ENCODE assay signal across 20 cellular contexts in genomic region chr1:90550616-90551406, GRCh38.
DNase-seq lines count a peak whose midpoint lies in the region; ATAC-seq and TF ChIP-seq lines count a peak whose summit lies in the region.
"Had no signal": no experiment of that assay in that cellular context is flagged by ENCODE, and none has a peak within 500 bp of the region (broad histone marks: within the 10 kb centered on the region; RNA-seq: fewer than 3 reads in every experiment).

No MANE protein-coding gene starts in this region.

- no peaks in the 10 kb centered on the region for H4K20me1 ChIP-seq in OCI-LY7 (ENCODE audit: insufficient read depth, low read length)

- WGBS in gastroesophageal sphincter (ENCODE audit: low coverage in 1 of 2), 2 donors: 62 to 66% methylated on average over 10 to 11 of the region's 12 CpGs

- H3K27me3 ChIP-seq in H7 (ENCODE audit: control insufficient read depth, insufficient read depth, low read length) (no peaks in the 10 kb centered on the region), WERI-Rb-1 (ENCODE audit: insufficient read depth, low read depth, severe bottlenecking) (no peaks in the 10 kb centered on the region), gastroesophageal sphincter (peaks cover 12% of the 10 kb centered on the region)
- H3K27me3 ChIP-seq: brain microvascular endothelial cell, ovary had no signal

- no peaks in the 10 kb centered on the region for H3K79me2 ChIP-seq in OCI-LY7 (ENCODE audit: insufficient read depth, low read depth, low read length)

- no peak for TF ChIP-seq EP300 in gastroesophageal sphincter (IDR thresholded peaks at IDR 0.05)

- no peak overlapping the region for H3K27ac ChIP-seq in WERI-Rb-1
- H3K27ac ChIP-seq in OCI-LY7 (ENCODE audit: low read depth, low read length, poor library complexity, severe bottlenecking): no peak overlapping the region
- no peak overlapping the region for H3K27ac ChIP-seq in gastroesophageal sphincter
- H3K27ac ChIP-seq: brain microvascular endothelial cell, KMS-11, ovary, thoracic aorta had no signal

- BruUV-seq in OCI-LY7 (replicated peaks; lab: Mats Ljungman, UMichigan): no TSS peak

- H3K9me2 ChIP-seq in OCI-LY7 (ENCODE audit: insufficient read depth, low read length): no peaks in the 10 kb centered on the region

- H3K4me1 ChIP-seq in OCI-LY7 (ENCODE audit: insufficient read depth, low read length, poor library complexity, severe bottlenecking) (no peaks in the 10 kb centered on the region), gastroesophageal sphincter (no peaks in the 10 kb centered on the region)

- H3K4me3 ChIP-seq in H7 (ENCODE audit: insufficient read depth, low read depth, low read length): no peak overlapping the region
- no peak overlapping the region for H3K4me3 ChIP-seq in WERI-Rb-1 (ENCODE audit: low read depth, low read length)
- H3K4me3 ChIP-seq in OCI-LY7 (ENCODE audit: low read depth, low read length, poor library complexity, severe bottlenecking): no peak overlapping the region
- H3K4me3 ChIP-seq in gastroesophageal sphincter: no peak overlapping the region
- H3K4me3 ChIP-seq: ovary, thoracic aorta had no signal

- H3K36me3 ChIP-seq in H7 (replicated peaks; ENCODE audit: control insufficient read depth, insufficient read depth, low read length) (no peaks in the 10 kb centered on the region), WERI-Rb-1 (no peaks in the 10 kb centered on the region), OCI-LY7 (ENCODE audit: insufficient read depth, low read length) (no peaks in the 10 kb centered on the region), gastroesophageal sphincter (no peaks in the 10 kb centered on the region)
- H3K36me3 ChIP-seq: brain microvascular endothelial cell, ovary, thoracic aorta had no signal

- intact Hi-C loops in OCI-LY7 (cut with micrococcal nuclease; ENCODE audit: unreplicated experiment): no loop called here

- CTCF ChIA-PET in OCI-LY7 (lab: Charles Lee; ENCODE audit: unreplicated experiment): no interaction called here

- in situ Hi-C loops in G401 (cut with HindIII; ENCODE audit: low sequenced_read_pairs): no loop called here

- TF ChIP-seq POLR2A in gastroesophageal sphincter (IDR thresholded peaks at IDR 0.05): no peak

- H3K4me2 ChIP-seq in OCI-LY7 (ENCODE audit: low read length): no peak overlapping the region
- H3K4me2 ChIP-seq: KMS-11 had no signal

- TF ChIP-seq CTCF in WERI-Rb-1 (IDR thresholded peaks at IDR 0.05; ENCODE audit: low read depth, low read length) (peak; percentile 45), OCI-LY7 (conservative IDR thresholded peaks at IDR 0.05; ENCODE audit: low read length) (no peak), gastroesophageal sphincter (IDR thresholded peaks at IDR 0.05) (no peak)

- ATAC-seq in gastroesophageal sphincter: no peak
- ATAC-seq: activated CD4-positive, alpha-beta T cell treated with anti-CD3 and anti-CD28 coated beads for 36 hours; naive thymus-derived CD4-positive, alpha-beta T cell; Right ventricle myocardium inferior; stimulated activated memory B cell treated with anti-CD40 and anti-IgM and Interleukin-4, amounts not matched to agents 10 μg/mL and 1 μg/mL and 100 μg/mL, for 72 hours had no signal

- DNase-seq in G401 (ENCODE audit: low spot score) (peak; percentile 97), H7 (peak; percentile 12), WERI-Rb-1 (peak; percentile 28), iPS-NIHi7 (ENCODE audit: extremely low spot score) (peak; percentile 71), OCI-LY7 (ENCODE audit: low spot score) (no peak), OCI-M2 (lab: John Stamatoyannopoulos, UW; ENCODE audit: unreplicated experiment) (no peak)
- DNase-seq: activated CD4-positive, alpha-beta T cell treated with anti-CD3 and anti-CD28 coated beads for 36 hours; brain microvascular endothelial cell; CD8-positive, alpha-beta memory T cell; cortex of kidney; HCEC 1CT; mesenchymal stem cell; naive thymus-derived CD4-positive, alpha-beta T cell; ovary; SW 1271 had no signal

- H3K9me3 ChIP-seq in WERI-Rb-1 (ENCODE audit: severe bottlenecking) (no peaks in the 10 kb centered on the region), OCI-LY7 (ENCODE audit: low read length) (no peaks in the 10 kb centered on the region), gastroesophageal sphincter (no peaks in the 10 kb centered on the region)
- H3K9me3 ChIP-seq: ovary, thoracic aorta had no signal

- no peak overlapping the region for H2AFZ ChIP-seq in OCI-LY7 (ENCODE audit: low read length)

- POLR2A ChIA-PET in OCI-LY7 (lab: Charles Lee): no interaction called here

Comparison
In these comparisons a context has a peak if more than half of its experiments do, and no peak if none do; other contexts are left out.
1. DNase-seq: peak in G401 (single experiment), H7 (single experiment), WERI-Rb-1 (single experiment) and iPS-NIHi7 (single experiment); none in OCI-LY7 (single experiment) and OCI-M2 (single experiment).